8 cellular contexts compared by ENCODE assay signal in the genomic region with DNA sequence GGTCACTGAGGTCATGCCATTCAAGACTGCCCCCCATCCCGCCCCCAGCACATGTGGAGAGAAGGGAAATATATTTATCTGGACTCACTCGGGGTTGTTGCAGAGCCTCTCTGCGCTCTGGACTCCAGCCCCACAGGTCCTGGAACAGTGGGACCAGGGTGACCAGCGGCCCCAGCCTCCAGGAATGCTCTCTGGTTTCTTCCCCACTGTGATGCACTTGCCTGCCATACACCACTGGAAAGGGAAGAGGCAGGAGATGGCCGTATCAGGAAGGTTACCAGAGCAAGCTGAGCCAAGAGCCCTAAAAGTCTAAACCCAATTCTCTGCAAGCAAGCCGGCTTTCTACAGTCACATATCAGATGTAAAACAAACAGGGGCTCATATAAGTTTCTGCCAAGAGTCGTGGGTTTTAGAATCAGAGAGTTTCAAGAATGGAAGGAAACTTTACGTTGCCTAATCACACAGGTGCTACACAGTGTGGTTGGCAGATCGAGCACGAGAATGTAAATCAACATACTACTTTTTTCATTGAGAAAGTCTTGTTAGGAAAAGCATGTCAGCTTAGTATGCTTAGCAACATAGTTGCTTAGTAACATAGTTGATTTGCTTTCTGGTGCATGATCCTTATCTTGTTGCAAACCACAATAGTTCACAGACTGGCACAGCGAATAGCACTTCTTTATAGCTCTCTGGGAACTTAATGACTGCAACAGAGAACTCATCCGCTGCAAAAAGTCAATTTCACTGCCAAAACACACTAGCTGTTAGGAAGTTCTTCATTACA.
A peak's percentile ranks its signal among the peaks of the same experiment; 100 is the strongest.
DNase-seq lines count a peak whose midpoint lies in the region; TF ChIP-seq lines count a peak whose summit lies in the region.

No MANE protein-coding gene starts in this region.

- H3K4me1 ChIP-seq in BE2C (no peaks in the 10 kb centered on the region), testis (no peaks in the 10 kb centered on the region)

- intact Hi-C loops in testis (cut with DNase I; ENCODE audit: low total_unique reads), result no loop called here

- peak overlapping the region; percentile 78 for H3K27ac Mint-ChIP-seq in HFFc6

- peaks cover 29% of the 10 kb centered on the region for H3K4me1 Mint-ChIP-seq in HFFc6 (ENCODE audit: low read depth)

- no peak for TF ChIP-seq CTCF in HFFc6 (IDR thresholded peaks at IDR 0.05)
- TF ChIP-seq CTCF in BE2C (IDR thresholded peaks at IDR 0.05; ENCODE audit: low read depth, low read length), result no peak
- no peak for TF ChIP-seq CTCF in testis (IDR thresholded peaks at IDR 0.05)

- WGBS in testis, 2 donors, result 74 to 77% methylated on average over 12 of the region's 12 CpGs

- H3K36me3 Mint-ChIP-seq in HFFc6 (ENCODE audit: low read depth), result peaks cover 47% of the 10 kb centered on the region

- H3K9me3 ChIP-seq in BE2C (no peaks in the 10 kb centered on the region), testis (no peaks in the 10 kb centered on the region)

- H3K9me3 Mint-ChIP-seq in HFFc6, result no peaks in the 10 kb centered on the region

- no peak for TF ChIP-seq POLR2A in testis (IDR thresholded peaks at IDR 0.05)

- DNase-seq in EH (ENCODE audit: low read depth), result peak; percentile 76
- DNase-seq in HFFc6, result peak; percentile 87
- DNase-seq in SK-N-DZ (ENCODE audit: low spot score), result peak; percentile 23
- DNase-seq in iris pigment epithelial cell (ENCODE audit: low read depth), result peak; percentile 87
- no peak for DNase-seq in glomerular visceral epithelial cell (ENCODE audit: extremely low spot score)
- no peak for DNase-seq in BE2C
- DNase-seq in activated CD4-positive, alpha-beta T cell treated with anti-CD3 and anti-CD28 coated beads, Interleukin-2, amount 50 U/mL, for 1 hour, result no peak
- no peak for DNase-seq in testis

- H3K4me3 Mint-ChIP-seq in HFFc6, result no peak overlapping the region

- no peak overlapping the region for H3K4me3 ChIP-seq in BE2C (ENCODE audit: low read depth, low read length)
- H3K4me3 ChIP-seq in testis, result no peak overlapping the region

- peaks cover 2% of the 10 kb centered on the region for H3K27me3 Mint-ChIP-seq in HFFc6 (ENCODE audit: insufficient read depth)

- H3K36me3 ChIP-seq in BE2C (no peaks in the 10 kb centered on the region), testis (ENCODE audit: low read depth, missing control alignments) (no peaks in the 10 kb centered on the region)

- H3K27me3 ChIP-seq in BE2C (no peaks in the 10 kb centered on the region), testis (no peaks in the 10 kb centered on the region)

- no peak overlapping the region for H3K27ac ChIP-seq in testis

Comparison
In these comparisons a context has a peak if more than half of its experiments do, and no peak if none do; other contexts are left out.
1. DNase-seq: peak in EH (single experiment), HFFc6 (single experiment), SK-N-DZ (single experiment) and iris pigment epithelial cell (single experiment); none in glomerular visceral epithelial cell (single experiment), BE2C (single experiment), activated CD4-positive, alpha-beta T cell treated with anti-CD3 and anti-CD28 coated beads, Interleukin-2, amount 50 U/mL, for 1 hour (single experiment) and testis (single experiment).